ENCODE assay signal across 9 cellular contexts in genomic region chr5:139446956-139447779, GRCh38. TPM values are rescaled to one million over a fixed set of nuclear protein-coding genes. Genes with fewer than 3 reads are reported as not detected.
DNase-seq lines count a peak whose midpoint lies in the region; ATAC-seq, FAIRE-seq and TF ChIP-seq lines count a peak whose summit lies in the region.
"Had no signal": no experiment of that assay in that cellular context is flagged by ENCODE, and none has a peak within 500 bp of the region (broad histone marks: within the 10 kb centered on the region; RNA-seq: fewer than 3 reads in every experiment).

No MANE protein-coding gene starts in this region.

- no peak overlapping the region for H3K4me2 ChIP-seq in astrocyte (ENCODE audit: low read length)

- no peaks in the 10 kb centered on the region for H3K27me3 Mint-ChIP-seq in CD4-positive, CD25-positive, alpha-beta regulatory T cell
- peaks cover 5% of the 10 kb centered on the region for H3K27me3 Mint-ChIP-seq in astrocyte (ENCODE audit: low read depth, unreplicated experiment)

- no peaks in the 10 kb centered on the region for H4K20me1 ChIP-seq in astrocyte (ENCODE audit: insufficient read depth, low read length)

- no peaks in the 10 kb centered on the region for H3K27me3 ChIP-seq in CD4-positive, CD25-positive, alpha-beta regulatory T cell (ENCODE audit: control insufficient read depth, insufficient read depth, low read length)
- no peaks in the 10 kb centered on the region for H3K27me3 ChIP-seq in astrocyte (ENCODE audit: insufficient read depth, low read length)

- no peaks in the 10 kb centered on the region for H3K36me3 ChIP-seq in CD4-positive, CD25-positive, alpha-beta regulatory T cell (ENCODE audit: control insufficient read depth, insufficient read depth, low read length)
- peaks cover 3% of the 10 kb centered on the region for H3K36me3 ChIP-seq in astrocyte (ENCODE audit: insufficient read depth, low read length)

- TF ChIP-seq CTCF in astrocyte (IDR thresholded peaks at IDR 0.05; ENCODE audit: insufficient read depth, low read depth, low read length), result no peak

- H2AFZ ChIP-seq in astrocyte (ENCODE audit: low read depth, low read length), result no peak overlapping the region

- peak overlapping the region in 2 of 3 donors; percentile 68 to 83 for H3K27ac Mint-ChIP-seq in CD4-positive, CD25-positive, alpha-beta regulatory T cell
- no peak overlapping the region for H3K27ac Mint-ChIP-seq in astrocyte (ENCODE audit: unreplicated experiment)

- no peak overlapping the region for H3K4me3 ChIP-seq in CD4-positive, CD25-positive, alpha-beta regulatory T cell (ENCODE audit: low read depth, low read length)
- H3K4me3 ChIP-seq in astrocyte (ENCODE audit: insufficient read depth, low read depth, low read length), result no peak overlapping the region

- peak in 1 of 3 donors; percentile 43 for DNase-seq in CD4-positive, CD25-positive, alpha-beta regulatory T cell
- DNase-seq in astrocyte (ENCODE audit: low read depth) (peak; percentile 31), hippocampal formation (lab: John Stamatoyannopoulos, UW) (no peak), NCI-H2107 treated with DMSO at 0.1 percent for 48 hours (lab: John Stamatoyannopoulos, UW; ENCODE audit: unreplicated experiment) (no peak), RPMI8226 (no peak)
- DNase-seq: amniotic stem cell had no signal

- H3K4me1 ChIP-seq in CD4-positive, CD25-positive, alpha-beta regulatory T cell (ENCODE audit: control insufficient read depth, insufficient read depth, low read length, poor library complexity, severe bottlenecking), result peaks cover 32% of the 10 kb centered on the region
- peaks cover 30% of the 10 kb centered on the region for H3K4me1 ChIP-seq in astrocyte (ENCODE audit: insufficient read depth, low read length)

- H3K79me2 ChIP-seq in astrocyte (ENCODE audit: insufficient read depth, low read length), result no peaks in the 10 kb centered on the region

- FAIRE-seq in astrocyte (lab: Jason Lieb, UNC), result no peak

- H3K36me3 Mint-ChIP-seq in CD4-positive, CD25-positive, alpha-beta regulatory T cell, result no peaks in the 10 kb centered on the region
- H3K36me3 Mint-ChIP-seq in astrocyte (ENCODE audit: low read depth, unreplicated experiment), result no peaks in the 10 kb centered on the region

- no peak overlapping the region for H3K9ac ChIP-seq in astrocyte (ENCODE audit: low read length)

- no peak overlapping the region for H3K27ac ChIP-seq in CD4-positive, CD25-positive, alpha-beta regulatory T cell (ENCODE audit: insufficient read depth, low read length, poor library complexity, severe bottlenecking)
- no peak overlapping the region for H3K27ac ChIP-seq in astrocyte (ENCODE audit: low read depth, low read length)

- no peaks in the 10 kb centered on the region for H3K9me3 ChIP-seq in CD4-positive, CD25-positive, alpha-beta regulatory T cell (ENCODE audit: control insufficient read depth in 2 of 2, low read length in 2 of 2)
- no peaks in the 10 kb centered on the region for H3K9me3 ChIP-seq in astrocyte (ENCODE audit: insufficient read depth, low read depth, low read length)

- H3K9me3 Mint-ChIP-seq in CD4-positive, CD25-positive, alpha-beta regulatory T cell, result no peaks in the 10 kb centered on the region
- H3K9me3 Mint-ChIP-seq in astrocyte (ENCODE audit: unreplicated experiment), result no peaks in the 10 kb centered on the region

- peak overlapping the region in 2 of 4 donors; percentile 54 to 62 for H3K4me3 Mint-ChIP-seq in CD4-positive, CD25-positive, alpha-beta regulatory T cell
- no peak overlapping the region for H3K4me3 Mint-ChIP-seq in astrocyte (ENCODE audit: unreplicated experiment)

- H3K4me1 Mint-ChIP-seq in CD4-positive, CD25-positive, alpha-beta regulatory T cell, result peaks cover 24 to 56% (median 37%) of the 10 kb centered on the region in 4 donors
- H3K4me1 Mint-ChIP-seq in astrocyte (ENCODE audit: low read depth, unreplicated experiment), result peaks cover 11% of the 10 kb centered on the region

- no peak for ATAC-seq in CD4-positive, CD25-positive, alpha-beta regulatory T cell (ENCODE audit: low read depth in 2 of 2)
- ATAC-seq in GM18868 (IDR thresholded peaks at IDR 0.05; ENCODE audit: unreplicated experiment) (peak; percentile 80), HG03039 (IDR thresholded peaks at IDR 0.05; ENCODE audit: unreplicated experiment) (peak; percentile 57), GM21576 (IDR thresholded peaks at IDR 0.05; ENCODE audit: unreplicated experiment) (no peak)

RNA-seq across cellular contexts. Expression of gene DNAJC18, which starts 7.8 kb away (rescaled TPM):
- total RNA-seq in CD4-positive, CD25-positive, alpha-beta regulatory T cell, result 8.2 TPM
- polyA plus RNA-seq in CD4-positive, CD25-positive, alpha-beta regulatory T cell, result 1 to 10 TPM; 4.0 to 9.0 (median 5.1) TPM
- 18.8 and 21.4 TPM in 2 replicates for total RNA-seq in astrocyte

RNA-seq across cellular contexts. Expression of gene ECSCR, which starts 15.4 kb away (rescaled TPM):
- 0.64 TPM for total RNA-seq in CD4-positive, CD25-positive, alpha-beta regulatory T cell
- polyA plus RNA-seq in CD4-positive, CD25-positive, alpha-beta regulatory T cell, result 1 to 10 TPM in 1 of 4 donors, under 1 TPM in 2, not detected in 1; 0.23 to 1.6 (median 0.92) TPM
- total RNA-seq in astrocyte, result 0.96 and 1.00 TPM in 2 replicates

RNA-seq across cellular contexts. Expression of gene SMIM33, which starts 23.6 kb away (rescaled TPM):
- total RNA-seq in CD4-positive, CD25-positive, alpha-beta regulatory T cell, result 0.54 TPM
- 1 to 10 TPM in 1 of 4 donors, under 1 TPM in 3; 0.08 to 1.9 (median 0.73) TPM for polyA plus RNA-seq in CD4-positive, CD25-positive, alpha-beta regulatory T cell
- total RNA-seq in astrocyte, result not detected in 2 replicates

RNA-seq across cellular contexts. Expression of gene STING1, which starts 35.4 kb away (rescaled TPM):
- total RNA-seq in CD4-positive, CD25-positive, alpha-beta regulatory T cell, result 295 TPM
- polyA plus RNA-seq in CD4-positive, CD25-positive, alpha-beta regulatory T cell, result 100 to 1,000 TPM; 131 to 177 (median 158) TPM
- 1.8 and 3.3 TPM in 2 replicates for total RNA-seq in astrocyte

RNA-seq across cellular contexts. Expression of gene SPATA24, which starts 43.3 kb away (rescaled TPM):
- 4.4 TPM for total RNA-seq in CD4-positive, CD25-positive, alpha-beta regulatory T cell
- polyA plus RNA-seq in CD4-positive, CD25-positive, alpha-beta regulatory T cell, result 1 to 10 TPM; 5.5 to 6.8 (median 6.1) TPM
- 4.5 and 5.2 TPM in 2 replicates for total RNA-seq in astrocyte

Comparison
In these comparisons a context has a peak if more than half of its experiments do, and no peak if none do; other contexts are left out.
1. ATAC-seq: peak in GM18868 (single experiment) and HG03039 (single experiment); none in CD4-positive, CD25-positive, alpha-beta regulatory T cell (0 of 2) and GM21576 (single experiment).